ENCODE assay signal across 10 cellular contexts in genomic region chr4:173528378-173529321, GRCh38. TPM values are rescaled to one million over a fixed set of nuclear protein-coding genes. Genes with fewer than 3 reads are reported as not detected.
DNase-seq lines count a peak whose midpoint lies in the region; ATAC-seq and TF ChIP-seq lines count a peak whose summit lies in the region.
"Had no signal": no experiment of that assay in that cellular context is flagged by ENCODE, and none has a peak within 500 bp of the region (broad histone marks: within the 10 kb centered on the region; RNA-seq: fewer than 3 reads in every experiment).

No MANE protein-coding gene starts in this region.

- no peak for DNase-seq in activated naive CD4-positive, alpha-beta T cell treated with anti-CD3 and anti-CD28 coated beads, Interleukin-2, amount 50 U/mL, for 16 hours
- peak; percentile 41 for DNase-seq in left kidney (ENCODE audit: low read depth, low spot score)
- DNase-seq in type B pancreatic cell (ENCODE audit: extremely low spot score, unreplicated experiment), result no peak
- DNase-seq in activated gamma-delta T cell (lab: John Stamatoyannopoulos, UW), result no peak
- no peak for DNase-seq in COLO829 (ENCODE audit: low spot score)
- DNase-seq: stimulated activated CD4-positive, alpha-beta T cell treated with anti-CD3 and anti-CD28 coated beads, Interleukin-2, amount 100 ng/mL, for 24 hours had no signal

- no peak for TF ChIP-seq CTCF in type B pancreatic cell (conservative IDR thresholded peaks at IDR 0.05)

- peak overlapping the region; percentile 26 for H3K27ac Mint-ChIP-seq in activated naive CD4-positive, alpha-beta T cell treated with anti-CD3 and anti-CD28 coated beads, Interleukin-2, amount 50 U/mL, for 24 hours
- peak overlapping the region; percentile 50 for H3K27ac Mint-ChIP-seq in activated naive CD8-positive, alpha-beta T cell
- peak overlapping the region; percentile 80 for H3K27ac Mint-ChIP-seq in type B pancreatic cell

- peaks cover 13% of the 10 kb centered on the region for H3K4me1 Mint-ChIP-seq in activated naive CD4-positive, alpha-beta T cell treated with anti-CD3 and anti-CD28 coated beads, Interleukin-2, amount 50 U/mL, for 24 hours
- peaks cover 25% of the 10 kb centered on the region for H3K4me1 Mint-ChIP-seq in activated naive CD8-positive, alpha-beta T cell (ENCODE audit: low read depth)
- H3K4me1 Mint-ChIP-seq in type B pancreatic cell (ENCODE audit: unreplicated experiment), result peaks cover 14% of the 10 kb centered on the region

- peaks cover 66% of the 10 kb centered on the region for H3K27me3 Mint-ChIP-seq in activated naive CD4-positive, alpha-beta T cell treated with anti-CD3 and anti-CD28 coated beads, Interleukin-2, amount 50 U/mL, for 24 hours
- peaks cover 66% of the 10 kb centered on the region for H3K27me3 Mint-ChIP-seq in activated naive CD8-positive, alpha-beta T cell
- peaks cover 93% of the 10 kb centered on the region for H3K27me3 Mint-ChIP-seq in type B pancreatic cell

- peaks cover 6% of the 10 kb centered on the region for H3K36me3 Mint-ChIP-seq in activated naive CD4-positive, alpha-beta T cell treated with anti-CD3 and anti-CD28 coated beads, Interleukin-2, amount 50 U/mL, for 24 hours
- peaks cover 5% of the 10 kb centered on the region for H3K36me3 Mint-ChIP-seq in activated naive CD8-positive, alpha-beta T cell
- H3K36me3 Mint-ChIP-seq in type B pancreatic cell, result peaks cover 26% of the 10 kb centered on the region

- peak overlapping the region; percentile 58 for H3K4me3 Mint-ChIP-seq in activated naive CD4-positive, alpha-beta T cell treated with anti-CD3 and anti-CD28 coated beads, Interleukin-2, amount 50 U/mL, for 24 hours
- peak overlapping the region; percentile 68 for H3K4me3 Mint-ChIP-seq in activated naive CD8-positive, alpha-beta T cell
- H3K4me3 Mint-ChIP-seq in type B pancreatic cell, result peak overlapping the region; percentile 98

- ATAC-seq in GM21526 (IDR thresholded peaks at IDR 0.05; ENCODE audit: low FRiP score, unreplicated experiment), result no peak

- H3K9me3 Mint-ChIP-seq in activated naive CD4-positive, alpha-beta T cell treated with anti-CD3 and anti-CD28 coated beads, Interleukin-2, amount 50 U/mL, for 24 hours, result peaks cover 5% of the 10 kb centered on the region
- peaks cover 4% of the 10 kb centered on the region for H3K9me3 Mint-ChIP-seq in activated naive CD8-positive, alpha-beta T cell (ENCODE audit: low read depth)
- no peaks in the 10 kb centered on the region for H3K9me3 Mint-ChIP-seq in type B pancreatic cell

RNA-seq across cellular contexts. Expression of gene HAND2, which starts 1.4 kb away (rescaled TPM):
- 8.3 and 40.3 TPM in 2 replicates for total RNA-seq in type B pancreatic cell (ENCODE audit: low replicate concordance)
- total RNA-seq: dermis microvascular lymphatic vessel endothelial cell had no signal

Comparison
In these comparisons a context has a peak if more than half of its experiments do, and no peak if none do; other contexts are left out.
1. H3K27ac Mint-ChIP-seq: peak in every context shown above with its lines; median percentile 80 in type B pancreatic cell; 50 in activated naive CD8-positive, alpha-beta T cell; 26 in activated naive CD4-positive, alpha-beta T cell treated with anti-CD3 and anti-CD28 coated beads, Interleukin-2, amount 50 U/mL, for 24 hours.